In the genomic region with DNA sequence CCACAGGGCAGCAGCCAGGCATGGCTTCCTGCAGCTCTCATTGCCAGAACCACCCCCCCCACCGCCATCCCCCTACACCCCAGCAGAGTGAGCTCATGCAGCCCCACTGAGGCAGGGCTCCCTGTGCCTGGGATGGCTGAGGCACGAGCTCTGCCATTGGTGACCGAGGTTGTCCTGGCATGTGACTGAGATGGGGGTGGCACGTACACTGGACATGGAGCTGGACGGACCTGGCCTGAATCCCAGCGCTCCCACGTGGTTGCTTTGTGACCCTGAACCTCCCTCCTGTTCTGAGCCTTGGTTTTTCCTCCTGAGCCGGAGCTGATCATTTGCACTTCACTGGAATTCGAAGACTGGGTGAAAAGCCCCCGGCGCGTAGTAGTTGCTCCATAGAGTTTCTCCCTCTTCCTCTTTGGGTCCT, we compare ENCODE assay signal across 2 cellular contexts.
TF ChIP-seq lines count a peak whose summit lies in the region.

No MANE protein-coding gene starts in this region.

TF ChIP-seq in GM23338, 12 proteins besides CTCF, POLR2A, EP300 and RAD21 (continued from another document):
- TF ChIP-seq, protein P1, sequence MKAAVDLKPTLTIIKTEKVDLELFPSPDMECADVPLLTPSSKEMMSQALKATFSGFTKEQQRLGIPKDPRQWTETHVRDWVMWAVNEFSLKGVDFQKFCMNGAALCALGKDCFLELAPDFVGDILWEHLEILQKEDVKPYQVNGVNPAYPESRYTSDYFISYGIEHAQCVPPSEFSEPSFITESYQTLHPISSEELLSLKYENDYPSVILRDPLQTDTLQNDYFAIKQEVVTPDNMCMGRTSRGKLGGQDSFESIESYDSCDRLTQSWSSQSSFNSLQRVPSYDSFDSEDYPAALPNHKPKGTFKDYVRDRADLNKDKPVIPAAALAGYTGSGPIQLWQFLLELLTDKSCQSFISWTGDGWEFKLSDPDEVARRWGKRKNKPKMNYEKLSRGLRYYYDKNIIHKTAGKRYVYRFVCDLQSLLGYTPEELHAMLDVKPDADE (IDR thresholded peaks at IDR 0.05) = no peak
- no peak for TF ChIP-seq NANOG (IDR thresholded peaks at IDR 0.05; ENCODE audit: borderline replicate concordance)
- no peak for TF ChIP-seq JUNB (IDR thresholded peaks at IDR 0.05; ENCODE audit: unreplicated experiment)
- TF ChIP-seq, protein P2, sequence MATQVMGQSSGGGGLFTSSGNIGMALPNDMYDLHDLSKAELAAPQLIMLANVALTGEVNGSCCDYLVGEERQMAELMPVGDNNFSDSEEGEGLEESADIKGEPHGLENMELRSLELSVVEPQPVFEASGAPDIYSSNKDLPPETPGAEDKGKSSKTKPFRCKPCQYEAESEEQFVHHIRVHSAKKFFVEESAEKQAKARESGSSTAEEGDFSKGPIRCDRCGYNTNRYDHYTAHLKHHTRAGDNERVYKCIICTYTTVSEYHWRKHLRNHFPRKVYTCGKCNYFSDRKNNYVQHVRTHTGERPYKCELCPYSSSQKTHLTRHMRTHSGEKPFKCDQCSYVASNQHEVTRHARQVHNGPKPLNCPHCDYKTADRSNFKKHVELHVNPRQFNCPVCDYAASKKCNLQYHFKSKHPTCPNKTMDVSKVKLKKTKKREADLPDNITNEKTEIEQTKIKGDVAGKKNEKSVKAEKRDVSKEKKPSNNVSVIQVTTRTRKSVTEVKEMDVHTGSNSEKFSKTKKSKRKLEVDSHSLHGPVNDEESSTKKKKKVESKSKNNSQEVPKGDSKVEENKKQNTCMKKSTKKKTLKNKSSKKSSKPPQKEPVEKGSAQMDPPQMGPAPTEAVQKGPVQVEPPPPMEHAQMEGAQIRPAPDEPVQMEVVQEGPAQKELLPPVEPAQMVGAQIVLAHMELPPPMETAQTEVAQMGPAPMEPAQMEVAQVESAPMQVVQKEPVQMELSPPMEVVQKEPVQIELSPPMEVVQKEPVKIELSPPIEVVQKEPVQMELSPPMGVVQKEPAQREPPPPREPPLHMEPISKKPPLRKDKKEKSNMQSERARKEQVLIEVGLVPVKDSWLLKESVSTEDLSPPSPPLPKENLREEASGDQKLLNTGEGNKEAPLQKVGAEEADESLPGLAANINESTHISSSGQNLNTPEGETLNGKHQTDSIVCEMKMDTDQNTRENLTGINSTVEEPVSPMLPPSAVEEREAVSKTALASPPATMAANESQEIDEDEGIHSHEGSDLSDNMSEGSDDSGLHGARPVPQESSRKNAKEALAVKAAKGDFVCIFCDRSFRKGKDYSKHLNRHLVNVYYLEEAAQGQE (IDR thresholded peaks at IDR 0.05; ENCODE audit: unreplicated experiment) = no peak
- no peak for TF ChIP-seq STAT1 (IDR thresholded peaks at IDR 0.05; ENCODE audit: unreplicated experiment)
- TF ChIP-seq ZNF331 (CRISPR knock-in tag; IDR thresholded peaks at IDR 0.05; ENCODE audit: low read depth) = no peak
- TF ChIP-seq, protein P3, sequence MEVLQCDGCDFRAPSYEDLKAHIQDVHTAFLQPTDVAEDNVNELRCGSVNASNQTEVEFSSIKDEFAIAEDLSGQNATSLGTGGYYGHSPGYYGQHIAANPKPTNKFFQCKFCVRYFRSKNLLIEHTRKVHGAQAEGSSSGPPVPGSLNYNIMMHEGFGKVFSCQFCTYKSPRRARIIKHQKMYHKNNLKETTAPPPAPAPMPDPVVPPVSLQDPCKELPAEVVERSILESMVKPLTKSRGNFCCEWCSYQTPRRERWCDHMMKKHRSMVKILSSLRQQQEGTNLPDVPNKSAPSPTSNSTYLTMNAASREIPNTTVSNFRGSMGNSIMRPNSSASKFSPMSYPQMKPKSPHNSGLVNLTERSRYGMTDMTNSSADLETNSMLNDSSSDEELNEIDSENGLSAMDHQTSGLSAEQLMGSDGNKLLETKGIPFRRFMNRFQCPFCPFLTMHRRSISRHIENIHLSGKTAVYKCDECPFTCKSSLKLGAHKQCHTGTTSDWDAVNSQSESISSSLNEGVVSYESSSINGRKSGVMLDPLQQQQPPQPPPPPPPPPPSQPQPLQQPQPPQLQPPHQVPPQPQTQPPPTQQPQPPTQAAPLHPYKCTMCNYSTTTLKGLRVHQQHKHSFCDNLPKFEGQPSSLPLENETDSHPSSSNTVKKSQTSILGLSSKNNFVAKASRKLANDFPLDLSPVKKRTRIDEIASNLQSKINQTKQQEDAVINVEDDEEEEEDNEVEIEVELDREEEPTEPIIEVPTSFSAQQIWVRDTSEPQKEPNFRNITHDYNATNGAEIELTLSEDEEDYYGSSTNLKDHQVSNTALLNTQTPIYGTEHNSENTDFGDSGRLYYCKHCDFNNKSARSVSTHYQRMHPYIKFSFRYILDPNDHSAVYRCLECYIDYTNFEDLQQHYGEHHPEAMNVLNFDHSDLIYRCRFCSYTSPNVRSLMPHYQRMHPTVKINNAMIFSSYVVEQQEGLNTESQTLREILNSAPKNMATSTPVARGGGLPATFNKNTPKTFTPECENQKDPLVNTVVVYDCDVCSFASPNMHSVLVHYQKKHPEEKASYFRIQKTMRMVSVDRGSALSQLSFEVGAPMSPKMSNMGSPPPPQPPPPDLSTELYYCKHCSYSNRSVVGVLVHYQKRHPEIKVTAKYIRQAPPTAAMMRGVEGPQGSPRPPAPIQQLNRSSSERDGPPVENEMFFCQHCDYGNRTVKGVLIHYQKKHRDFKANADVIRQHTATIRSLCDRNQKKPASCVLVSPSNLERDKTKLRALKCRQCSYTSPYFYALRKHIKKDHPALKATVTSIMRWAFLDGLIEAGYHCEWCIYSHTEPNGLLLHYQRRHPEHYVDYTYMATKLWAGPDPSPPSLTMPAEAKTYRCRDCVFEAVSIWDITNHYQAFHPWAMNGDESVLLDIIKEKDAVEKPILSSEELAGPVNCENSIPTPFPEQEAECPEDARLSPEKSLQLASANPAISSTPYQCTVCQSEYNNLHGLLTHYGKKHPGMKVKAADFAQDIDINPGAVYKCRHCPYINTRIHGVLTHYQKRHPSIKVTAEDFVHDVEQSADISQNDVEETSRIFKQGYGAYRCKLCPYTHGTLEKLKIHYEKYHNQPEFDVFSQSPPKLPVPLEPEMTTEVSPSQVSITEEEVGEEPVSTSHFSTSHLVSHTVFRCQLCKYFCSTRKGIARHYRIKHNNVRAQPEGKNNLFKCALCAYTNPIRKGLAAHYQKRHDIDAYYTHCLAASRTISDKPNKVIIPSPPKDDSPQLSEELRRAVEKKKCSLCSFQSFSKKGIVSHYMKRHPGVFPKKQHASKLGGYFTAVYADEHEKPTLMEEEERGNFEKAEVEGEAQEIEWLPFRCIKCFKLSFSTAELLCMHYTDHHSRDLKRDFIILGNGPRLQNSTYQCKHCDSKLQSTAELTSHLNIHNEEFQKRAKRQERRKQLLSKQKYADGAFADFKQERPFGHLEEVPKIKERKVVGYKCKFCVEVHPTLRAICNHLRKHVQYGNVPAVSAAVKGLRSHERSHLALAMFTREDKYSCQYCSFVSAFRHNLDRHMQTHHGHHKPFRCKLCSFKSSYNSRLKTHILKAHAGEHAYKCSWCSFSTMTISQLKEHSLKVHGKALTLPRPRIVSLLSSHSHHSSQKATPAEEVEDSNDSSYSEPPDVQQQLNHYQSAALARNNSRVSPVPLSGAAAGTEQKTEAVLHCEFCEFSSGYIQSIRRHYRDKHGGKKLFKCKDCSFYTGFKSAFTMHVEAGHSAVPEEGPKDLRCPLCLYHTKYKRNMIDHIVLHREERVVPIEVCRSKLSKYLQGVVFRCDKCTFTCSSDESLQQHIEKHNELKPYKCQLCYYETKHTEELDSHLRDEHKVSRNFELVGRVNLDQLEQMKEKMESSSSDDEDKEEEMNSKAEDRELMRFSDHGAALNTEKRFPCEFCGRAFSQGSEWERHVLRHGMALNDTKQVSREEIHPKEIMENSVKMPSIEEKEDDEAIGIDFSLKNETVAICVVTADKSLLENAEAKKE (CRISPR knock-in tag; IDR thresholded peaks at IDR 0.05) = no peak

TF ChIP-seq in HepG2, 621 proteins besides CTCF, POLR2A, EP300 and RAD21 (continued from another document and continues in another):
- TF ChIP-seq, protein P4, sequence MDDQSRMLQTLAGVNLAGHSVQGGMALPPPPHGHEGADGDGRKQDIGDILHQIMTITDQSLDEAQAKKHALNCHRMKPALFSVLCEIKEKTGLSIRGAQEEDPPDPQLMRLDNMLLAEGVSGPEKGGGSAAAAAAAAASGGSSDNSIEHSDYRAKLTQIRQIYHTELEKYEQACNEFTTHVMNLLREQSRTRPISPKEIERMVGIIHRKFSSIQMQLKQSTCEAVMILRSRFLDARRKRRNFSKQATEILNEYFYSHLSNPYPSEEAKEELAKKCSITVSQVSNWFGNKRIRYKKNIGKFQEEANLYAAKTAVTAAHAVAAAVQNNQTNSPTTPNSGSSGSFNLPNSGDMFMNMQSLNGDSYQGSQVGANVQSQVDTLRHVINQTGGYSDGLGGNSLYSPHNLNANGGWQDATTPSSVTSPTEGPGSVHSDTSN (CRISPR knock-in tag; IDR thresholded peaks at IDR 0.05; ENCODE audit: borderline replicate concordance) = no peak
- TF ChIP-seq ZNF768 (CRISPR knock-in tag; IDR thresholded peaks at IDR 0.05) = peak; percentile 48; the same call in 1 of the 2 replicates
- TF ChIP-seq KAT7 (CRISPR knock-in tag; IDR thresholded peaks at IDR 0.05; ENCODE audit: borderline replicate concordance) = no peak
- TF ChIP-seq, protein P5, sequence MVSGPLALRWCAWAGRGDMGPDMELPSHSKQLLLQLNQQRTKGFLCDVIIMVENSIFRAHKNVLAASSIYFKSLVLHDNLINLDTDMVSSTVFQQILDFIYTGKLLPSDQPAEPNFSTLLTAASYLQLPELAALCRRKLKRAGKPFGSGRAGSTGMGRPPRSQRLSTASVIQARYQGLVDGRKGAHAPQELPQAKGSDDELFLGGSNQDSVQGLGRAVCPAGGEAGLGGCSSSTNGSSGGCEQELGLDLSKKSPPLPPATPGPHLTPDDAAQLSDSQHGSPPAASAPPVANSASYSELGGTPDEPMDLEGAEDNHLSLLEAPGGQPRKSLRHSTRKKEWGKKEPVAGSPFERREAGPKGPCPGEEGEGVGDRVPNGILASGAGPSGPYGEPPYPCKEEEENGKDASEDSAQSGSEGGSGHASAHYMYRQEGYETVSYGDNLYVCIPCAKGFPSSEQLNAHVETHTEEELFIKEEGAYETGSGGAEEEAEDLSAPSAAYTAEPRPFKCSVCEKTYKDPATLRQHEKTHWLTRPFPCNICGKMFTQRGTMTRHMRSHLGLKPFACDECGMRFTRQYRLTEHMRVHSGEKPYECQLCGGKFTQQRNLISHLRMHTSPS (CRISPR knock-in tag; IDR thresholded peaks at IDR 0.05; ENCODE audit: low read depth) = 0 out of 2 replicates have a peak, but pooled peaks have one; percentile 29
- 0 out of 2 replicates have a peak, but pooled peaks have one; percentile 26 for TF ChIP-seq ZNF430 (CRISPR knock-in tag; IDR thresholded peaks at IDR 0.05)
- no peak for TF ChIP-seq KDM2A (CRISPR knock-in tag; IDR thresholded peaks at IDR 0.05; ENCODE audit: borderline replicate concordance, low read depth)
- TF ChIP-seq, protein P6, sequence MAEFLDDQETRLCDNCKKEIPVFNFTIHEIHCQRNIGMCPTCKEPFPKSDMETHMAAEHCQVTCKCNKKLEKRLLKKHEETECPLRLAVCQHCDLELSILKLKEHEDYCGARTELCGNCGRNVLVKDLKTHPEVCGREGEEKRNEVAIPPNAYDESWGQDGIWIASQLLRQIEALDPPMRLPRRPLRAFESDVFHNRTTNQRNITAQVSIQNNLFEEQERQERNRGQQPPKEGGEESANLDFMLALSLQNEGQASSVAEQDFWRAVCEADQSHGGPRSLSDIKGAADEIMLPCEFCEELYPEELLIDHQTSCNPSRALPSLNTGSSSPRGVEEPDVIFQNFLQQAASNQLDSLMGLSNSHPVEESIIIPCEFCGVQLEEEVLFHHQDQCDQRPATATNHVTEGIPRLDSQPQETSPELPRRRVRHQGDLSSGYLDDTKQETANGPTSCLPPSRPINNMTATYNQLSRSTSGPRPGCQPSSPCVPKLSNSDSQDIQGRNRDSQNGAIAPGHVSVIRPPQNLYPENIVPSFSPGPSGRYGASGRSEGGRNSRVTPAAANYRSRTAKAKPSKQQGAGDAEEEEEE (CRISPR knock-in tag; IDR thresholded peaks at IDR 0.05; ENCODE audit: borderline replicate concordance) = no peak
- 0 out of 2 replicates have a peak, but pooled peaks have one; percentile 22 for TF ChIP-seq ZFX (CRISPR knock-in tag; IDR thresholded peaks at IDR 0.05; ENCODE audit: low read depth)
- TF ChIP-seq NR2F6 (IDR thresholded peaks at IDR 0.05) = no peak
- peak; percentile 13; the same call in 1 of the 2 replicates for TF ChIP-seq NR2F6 (CRISPR knock-in tag; IDR thresholded peaks at IDR 0.05)
- TF ChIP-seq, protein P7, sequence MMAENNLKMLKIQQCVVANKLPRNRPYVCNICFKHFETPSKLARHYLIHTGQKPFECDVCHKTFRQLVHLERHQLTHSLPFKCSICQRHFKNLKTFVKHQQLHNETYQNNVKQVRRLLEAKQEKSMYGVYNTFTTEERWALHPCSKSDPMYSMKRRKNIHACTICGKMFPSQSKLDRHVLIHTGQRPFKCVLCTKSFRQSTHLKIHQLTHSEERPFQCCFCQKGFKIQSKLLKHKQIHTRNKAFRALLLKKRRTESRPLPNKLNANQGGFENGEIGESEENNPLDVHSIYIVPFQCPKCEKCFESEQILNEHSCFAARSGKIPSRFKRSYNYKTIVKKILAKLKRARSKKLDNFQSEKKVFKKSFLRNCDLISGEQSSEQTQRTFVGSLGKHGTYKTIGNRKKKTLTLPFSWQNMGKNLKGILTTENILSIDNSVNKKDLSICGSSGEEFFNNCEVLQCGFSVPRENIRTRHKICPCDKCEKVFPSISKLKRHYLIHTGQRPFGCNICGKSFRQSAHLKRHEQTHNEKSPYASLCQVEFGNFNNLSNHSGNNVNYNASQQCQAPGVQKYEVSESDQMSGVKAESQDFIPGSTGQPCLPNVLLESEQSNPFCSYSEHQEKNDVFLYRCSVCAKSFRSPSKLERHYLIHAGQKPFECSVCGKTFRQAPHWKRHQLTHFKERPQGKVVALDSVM (CRISPR knock-in tag; IDR thresholded peaks at IDR 0.05) = no peak
- TF ChIP-seq, protein P8, sequence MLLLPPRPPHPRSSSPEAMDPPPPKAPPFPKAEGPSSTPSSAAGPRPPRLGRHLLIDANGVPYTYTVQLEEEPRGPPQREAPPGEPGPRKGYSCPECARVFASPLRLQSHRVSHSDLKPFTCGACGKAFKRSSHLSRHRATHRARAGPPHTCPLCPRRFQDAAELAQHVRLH (CRISPR knock-in tag; IDR thresholded peaks at IDR 0.05; ENCODE audit: borderline replicate concordance, low read depth) = peak; percentile 13; the same call in 1 of the 2 replicates
- no peak for TF ChIP-seq ZNF331 (CRISPR knock-in tag; IDR thresholded peaks at IDR 0.05)
- no peak for TF ChIP-seq GATAD1 (CRISPR knock-in tag; IDR thresholded peaks at IDR 0.05)
- TF ChIP-seq RBAK (CRISPR knock-in tag; IDR thresholded peaks at IDR 0.05) = no peak
- TF ChIP-seq ZSCAN25 (CRISPR knock-in tag; IDR thresholded peaks at IDR 0.05) = no peak
- TF ChIP-seq, protein P9, sequence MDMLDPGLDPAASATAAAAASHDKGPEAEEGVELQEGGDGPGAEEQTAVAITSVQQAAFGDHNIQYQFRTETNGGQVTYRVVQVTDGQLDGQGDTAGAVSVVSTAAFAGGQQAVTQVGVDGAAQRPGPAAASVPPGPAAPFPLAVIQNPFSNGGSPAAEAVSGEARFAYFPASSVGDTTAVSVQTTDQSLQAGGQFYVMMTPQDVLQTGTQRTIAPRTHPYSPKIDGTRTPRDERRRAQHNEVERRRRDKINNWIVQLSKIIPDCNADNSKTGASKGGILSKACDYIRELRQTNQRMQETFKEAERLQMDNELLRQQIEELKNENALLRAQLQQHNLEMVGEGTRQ (IDR thresholded peaks at IDR 0.05; ENCODE audit: low read depth, low read length) = peak; percentile 42; the same call in 1 of the 2 replicates
- TF ChIP-seq, protein P9 (CRISPR knock-in tag; IDR thresholded peaks at IDR 0.05; ENCODE audit: borderline replicate concordance) = no peak
